Comparison of ENCODE assay signal across 8 cellular contexts in genomic region chr22:49724030-49724892, GRCh38.
DNase-seq lines count a peak whose midpoint lies in the region; ATAC-seq and TF ChIP-seq lines count a peak whose summit lies in the region.

No MANE protein-coding gene starts in this region.

- H3K27ac ChIP-seq in HUES6 (ENCODE audit: low read depth, low read length) (no peak overlapping the region), esophagus (ENCODE audit: low read depth in 2 of 2, low read length in 1 of 2) (no peak overlapping the region), tibial nerve (no peak overlapping the region)

- TF ChIP-seq CTCF in tibial nerve (IDR thresholded peaks at IDR 0.05), result no peak

- H3K27me3 Mint-ChIP-seq in T-helper 1 cell treated with Interleukin-12 subunit alpha and Interleukin-12 subunit beta and Interleukin-4 antibody, amounts not matched to agents 30 μg/mL and 1 μg/mL, for 36 hours (ENCODE audit: low read depth), result peaks cover 36% of the 10 kb centered on the region

- peak overlapping the region; percentile 52 for H3K4me3 ChIP-seq in HUES6 (ENCODE audit: low read depth, low read length)
- peak overlapping the region; percentile 0 to 10 for H3K4me3 ChIP-seq in esophagus (ENCODE audit: low read depth in 1 of 2, low read length in 2 of 2)
- peak overlapping the region in 2 of 4 donors; percentile 12 to 32 for H3K4me3 ChIP-seq in tibial nerve

- TF ChIP-seq POLR2A in tibial nerve (IDR thresholded peaks at IDR 0.05), result no peak

- H3K9ac ChIP-seq in HUES6 (ENCODE audit: low read length), result no peak overlapping the region

- H3K27me3 ChIP-seq in HUES6 (ENCODE audit: control insufficient read depth, insufficient read depth, low read length) (peaks cover 61% of the 10 kb centered on the region), esophagus (ENCODE audit: control insufficient read depth in 1 of 2, insufficient read depth in 2 of 2, low read length in 2 of 2) (peaks cover 0 to 5% of the 10 kb centered on the region in 2 donors), tibial nerve (peaks cover 0 to 47% of the 10 kb centered on the region in 2 donors)

- no peak overlapping the region for H3K27ac Mint-ChIP-seq in T-helper 1 cell treated with Interleukin-12 subunit alpha and Interleukin-12 subunit beta and Interleukin-4 antibody, amounts not matched to agents 30 μg/mL and 1 μg/mL, for 36 hours

- H3K4me1 ChIP-seq in HUES6 (ENCODE audit: control insufficient read depth, insufficient read depth, low read length), result no peaks in the 10 kb centered on the region
- no peaks in the 10 kb centered on the region for H3K4me1 ChIP-seq in esophagus (ENCODE audit: control insufficient read depth in 2 of 2, insufficient read depth in 2 of 2, low read length in 1 of 2)
- peaks cover 0 to 7% (median 3%) of the 10 kb centered on the region in 4 donors for H3K4me1 ChIP-seq in tibial nerve

- peak overlapping the region; percentile 93 for H3K4me3 Mint-ChIP-seq in T-helper 1 cell treated with Interleukin-12 subunit alpha and Interleukin-12 subunit beta and Interleukin-4 antibody, amounts not matched to agents 30 μg/mL and 1 μg/mL, for 36 hours

- ATAC-seq in GM18907 (IDR thresholded peaks at IDR 0.05; ENCODE audit: unreplicated experiment) (no peak), HG02763 (IDR thresholded peaks at IDR 0.05; ENCODE audit: unreplicated experiment) (no peak)

- no peaks in the 10 kb centered on the region for H3K36me3 ChIP-seq in HUES6 (ENCODE audit: control insufficient read depth, insufficient read depth, low read length)
- H3K36me3 ChIP-seq in esophagus (ENCODE audit: control insufficient read depth in 2 of 2, insufficient read depth in 2 of 2, low read length in 1 of 2), result no peaks in the 10 kb centered on the region
- no peaks in the 10 kb centered on the region for H3K36me3 ChIP-seq in tibial nerve

- TF ChIP-seq EP300 in tibial nerve (IDR thresholded peaks at IDR 0.05), result no peak

- 32 to 43% methylated on average over 48 to 54 of the region's 54 CpGs for WGBS in esophagus, 2 donors
- 45 to 48% methylated on average over 36 to 52 of the region's 54 CpGs for WGBS in tibial nerve, 2 donors

- H3K9me3 ChIP-seq in HUES6 (ENCODE audit: control insufficient read depth, insufficient read depth, low read depth, low read length) (no peaks in the 10 kb centered on the region), esophagus (ENCODE audit: control insufficient read depth in 2 of 2, insufficient read depth in 1 of 2, low read depth in 1 of 2, low read length in 1 of 2) (no peaks in the 10 kb centered on the region), tibial nerve (no peaks in the 10 kb centered on the region)

- no peaks in the 10 kb centered on the region for H3K36me3 Mint-ChIP-seq in T-helper 1 cell treated with Interleukin-12 subunit alpha and Interleukin-12 subunit beta and Interleukin-4 antibody, amounts not matched to agents 30 μg/mL and 1 μg/mL, for 36 hours (ENCODE audit: low read depth)

- peak; percentile 26 to 52 (median 42) for DNase-seq in stimulated activated CD4-positive, alpha-beta T cell treated with anti-CD3 and anti-CD28 coated beads, TNF-alpha, amount 100 ng/mL, for 24 hours (ENCODE audit: low read depth in 3 of 3)
- DNase-seq in tibial nerve (ENCODE audit: low spot score in 2 of 2) (no peak), NCI-H1092 (lab: John Stamatoyannopoulos, UW) (no peak)

- H3K9me3 Mint-ChIP-seq in T-helper 1 cell treated with Interleukin-12 subunit alpha and Interleukin-12 subunit beta and Interleukin-4 antibody, amounts not matched to agents 30 μg/mL and 1 μg/mL, for 36 hours, result no peaks in the 10 kb centered on the region

- peaks cover 6% of the 10 kb centered on the region for H3K4me1 Mint-ChIP-seq in T-helper 1 cell treated with Interleukin-12 subunit alpha and Interleukin-12 subunit beta and Interleukin-4 antibody, amounts not matched to agents 30 μg/mL and 1 μg/mL, for 36 hours (ENCODE audit: low read depth)

Comparison
In these comparisons a context has a peak if more than half of its experiments do, and no peak if none do; other contexts are left out.
1. DNase-seq: peak in stimulated activated CD4-positive, alpha-beta T cell treated with anti-CD3 and anti-CD28 coated beads, TNF-alpha, amount 100 ng/mL, for 24 hours (3 of 3); none in tibial nerve (0 of 2) and NCI-H1092 (single experiment).